ENCODE assay signal across 8 cellular contexts in the genomic region with DNA sequence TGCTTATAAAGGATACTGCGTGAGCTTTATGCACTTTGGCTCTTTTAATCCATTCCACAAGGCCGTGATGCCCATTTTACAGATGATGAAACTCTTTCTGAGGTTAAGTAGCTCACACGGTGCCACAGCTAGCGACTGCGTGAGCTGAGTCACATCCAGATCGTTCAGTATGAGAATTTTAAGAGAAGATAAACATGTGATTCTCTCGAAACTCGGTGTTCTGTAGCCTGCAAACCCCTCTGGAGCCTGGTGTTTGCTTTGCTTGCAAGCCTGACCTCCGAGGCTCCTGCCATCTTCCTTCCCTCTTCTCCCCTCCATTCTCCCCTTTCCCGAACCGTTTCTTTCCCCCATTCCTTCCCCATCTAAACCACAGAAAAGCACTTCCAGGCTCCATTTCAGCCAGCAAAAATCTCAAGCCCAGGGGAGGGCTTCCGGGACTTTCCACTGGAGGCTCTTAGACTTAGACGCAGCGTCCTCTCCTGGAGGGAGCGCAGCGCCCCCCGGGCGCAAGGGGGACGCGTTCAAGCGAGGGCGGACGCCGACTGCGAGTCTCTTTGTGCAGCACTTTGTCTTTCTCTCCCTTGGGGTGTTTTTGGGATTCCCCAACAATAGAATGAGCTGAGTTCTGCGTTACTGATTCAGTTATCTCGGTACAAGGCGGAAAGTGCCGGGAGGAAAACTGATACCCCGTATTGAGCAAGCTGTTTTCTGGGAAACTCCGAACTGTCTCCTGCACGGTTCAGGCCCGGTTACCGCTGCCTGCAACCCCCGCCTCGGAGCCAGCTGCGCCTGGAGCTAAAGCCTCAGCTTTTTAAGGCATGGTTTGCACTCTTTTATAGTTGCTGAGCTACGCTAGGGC. TPM values are rescaled to one million over a fixed set of nuclear protein-coding genes. Genes with fewer than 3 reads are reported as not detected.
DNase-seq lines count a peak whose midpoint lies in the region; ATAC-seq lines count a peak whose summit lies in the region.

No MANE protein-coding gene starts in this region.

- peak overlapping the region; percentile 77 for H3K27ac ChIP-seq in adipose tissue (ENCODE audit: low read depth, low read length)

- peak; percentile 68 for ATAC-seq in GM19328 (IDR thresholded peaks at IDR 0.05; ENCODE audit: unreplicated experiment)
- peak; percentile 81 for ATAC-seq in HG03354 (IDR thresholded peaks at IDR 0.05; ENCODE audit: poor library complexity, severe bottlenecking, unreplicated experiment)

- peak; percentile 87 for DNase-seq in Daoy (ENCODE audit: low read depth)
- peak; percentile 46 for DNase-seq in inferior parietal cortex (ENCODE audit: extremely low spot score)
- DNase-seq in stimulated activated CD4-positive, alpha-beta T cell treated with anti-CD3 and anti-CD28 coated beads, TNF-alpha, amount 100 ng/mL, for 48 hours (ENCODE audit: low read depth in 3 of 3): peak; percentile 11 to 23 (median 17)
- DNase-seq in NCI-H226: no peak
- DNase-seq in D341Med (ENCODE audit: low spot score): no peak

- 13 to 19% (median 15%) methylated on average over 38 of the region's 38 CpGs for WGBS in adipose tissue, 3 donors

RNA-seq across cellular contexts. Expression of a gene that starts 38.0 kb away (rescaled TPM):
- total RNA-seq in Daoy (2014; rRNA removed; shearing (Covaris generic)): 35.0 and 35.4 TPM in 2 replicates
- polyA plus RNA-seq in adipose tissue: 100 to 1,000 TPM in 1 of 3 donors, 10 to 100 TPM in 1, 1 to 10 TPM in 1; 1.9 to 144 (median 43.9) TPM

Comparison
In these comparisons a context has a peak if more than half of its experiments do, and no peak if none do; other contexts are left out.
1. DNase-seq: peak in Daoy (single experiment), inferior parietal cortex (single experiment) and stimulated activated CD4-positive, alpha-beta T cell treated with anti-CD3 and anti-CD28 coated beads, TNF-alpha, amount 100 ng/mL, for 48 hours (3 of 3); none in NCI-H226 (single experiment) and D341Med (single experiment).